In the genomic region with DNA sequence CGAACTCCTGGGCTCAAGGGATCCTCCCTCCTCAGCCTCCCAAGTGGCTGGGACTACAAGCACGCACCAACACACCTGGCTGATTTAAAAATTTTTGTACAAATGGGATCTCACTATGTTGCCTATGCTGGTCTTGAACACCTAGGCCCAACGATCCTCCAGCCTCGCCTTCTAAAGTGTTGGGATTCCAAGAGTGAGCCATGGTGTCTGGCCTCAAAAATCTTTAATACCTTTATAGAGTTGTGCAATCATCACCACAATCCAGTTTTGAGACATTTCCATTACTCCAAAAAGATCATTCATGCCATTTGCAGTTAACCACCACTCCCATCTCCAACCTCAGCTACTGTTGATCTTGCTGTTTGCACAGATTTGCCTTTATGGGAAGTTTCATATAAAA, we compare ENCODE assay signal across 9 cellular contexts.
"Had no signal": no experiment of that assay in that cellular context is flagged by ENCODE, and none has a peak within 500 bp of the region (broad histone marks: within the 10 kb centered on the region; RNA-seq: fewer than 3 reads in every experiment).

No MANE protein-coding gene starts in this region.

- DNase-seq: GM23248, GOT3, H7, HFFc6, KBM-7 had no signal

- H3K4me2 ChIP-seq: KMS-11 had no signal

- H3K36me3 ChIP-seq: HAP-1 had no signal

- H3K9me3 ChIP-seq: HAP-1 had no signal

- FAIRE-seq: HTR-8/SVneo had no signal

- H2AFZ ChIP-seq: GM23248 had no signal

- H3K4me1 ChIP-seq: HAP-1 had no signal

- H3K27ac ChIP-seq: GM23248, KMS-11 had no signal

- H3K9ac ChIP-seq: GM23248, KMS-11 had no signal

- H3K4me3 ChIP-seq: GM23248, HAP-1 had no signal

- ATAC-seq: HCT116 had no signal
